15 cellular contexts compared by ENCODE assay signal in genomic region chr9:962023-962422, GRCh38. TPM values are rescaled to one million over a fixed set of nuclear protein-coding genes. Genes with fewer than 3 reads are reported as not detected.
"Had no signal": no experiment of that assay in that cellular context is flagged by ENCODE, and none has a peak within 500 bp of the region (broad histone marks: within the 10 kb centered on the region; RNA-seq: fewer than 3 reads in every experiment).

No MANE protein-coding gene starts in this region.

- H3K36me3 ChIP-seq: pancreas, tibial artery, vagina had no signal

- H3K4me1 ChIP-seq: pancreas, tibial artery, vagina had no signal

- ATAC-seq: activated T-helper 17 cell treated with anti-CD3 and anti-CD28 coated beads, Interleukin-2, amount 50 U/mL, for 72 hours; pancreas; WTC11 had no signal

- H3K27ac ChIP-seq: pancreas, tibial artery, vagina had no signal

- DNase-seq: activated CD4-positive, alpha-beta T cell treated with anti-CD3 and anti-CD28 coated beads, Interleukin-2, amount 10 ng/mL, durations not matched to agents 24 days and 14 days; activated naive CD4-positive, alpha-beta T cell treated with anti-CD3 and anti-CD28 coated beads, Interleukin-2, amount 50 U/mL, for 16 hours; activated T-cell treated with anti-CD3 and anti-CD28 coated beads for 4 hours; amniotic stem cell; midbrain; pancreas; tibial artery had no signal

- H3K9me3 ChIP-seq: pancreas, tibial artery, vagina had no signal

- H3K4me3 ChIP-seq: pancreas, tibial artery, vagina had no signal

RNA-seq across cellular contexts. Expression of gene DMRT3, which starts 14.4 kb away (rescaled TPM):
- total RNA-seq: activated CD4-positive, alpha-beta T cell treated with anti-CD3 and anti-CD28 coated beads, Interleukin-2, amount 10 ng/mL, durations not matched to agents 24 days and 14 days; activated CD8-positive, alpha-beta memory T cell treated with anti-CD3 and anti-CD28 coated beads for 36 hours; activated T-helper 17 cell treated with anti-CD3 and anti-CD28 coated beads, Interleukin-2, amount 50 U/mL, for 72 hours; chondrocyte; dermis microvascular lymphatic vessel endothelial cell; fibroblast of lung; pancreas; vagina; WTC11 had no signal
- polyA plus RNA-seq: fibroblast of lung, keratinocyte, pancreas had no signal
